Comparison of ENCODE assay signal across 8 cellular contexts in genomic region chr4:1711055-1711905, GRCh38. TPM values are rescaled to one million over a fixed set of nuclear protein-coding genes. Genes with fewer than 3 reads are reported as not detected.
DNase-seq lines count a peak whose midpoint lies in the region; ATAC-seq and TF ChIP-seq lines count a peak whose summit lies in the region.

No MANE protein-coding gene starts in this region.

- in situ Hi-C loops in transverse colon (cut with MboI; ENCODE audit: low pct_ligation_motif_present in 1 of 4, low pct_unique_long_range_greater_than_20kb in 1 of 4, low sequenced_read_pairs in 3 of 4) = no loop called here

- H3K9ac ChIP-seq in muscle layer of colon (ENCODE audit: low read length) = peak overlapping the region; percentile 92

- 9% methylated on average over 31 of the region's 61 CpGs for WGBS in esophagus muscularis mucosa
- WGBS in transverse colon (ENCODE audit: low coverage in 1 of 2), 2 donors = 3 to 7% methylated on average over 19 to 61 of the region's 61 CpGs

- POLR2A ChIA-PET in AG04450 (lab: Yijun Ruan, JAX) = interaction anchor here (0.5 to 2.1 kb wide), 6 partner anchors 10 to 364 kb away, joined by 4 to 21 read pairs (median 6); partner anchors contain the start of genes TACC3, TMEM129 and UVSSA

- CTCF ChIA-PET in AG04450 (lab: Charles Lee) = interaction anchor here (1.3 to 1.5 kb wide), 2 partner anchors 18 kb away, joined by 4 to 8 read pairs; no protein-coding TSS in a partner anchor

- no peaks in the 10 kb centered on the region; the same call in 1 of the 2 replicates for H3K9me3 ChIP-seq in AG04450 (ENCODE audit: control insufficient read depth, insufficient read depth, low read length)
- H3K9me3 ChIP-seq in esophagus muscularis mucosa = no peaks in the 10 kb centered on the region
- no peaks in the 10 kb centered on the region for H3K9me3 ChIP-seq in muscle layer of colon (ENCODE audit: low read length)
- H3K9me3 ChIP-seq in transverse colon = no peaks in the 10 kb centered on the region

- H3K27ac ChIP-seq in AG04450 (ENCODE audit: low read depth, low read length) (peak overlapping the region; percentile 39), esophagus muscularis mucosa (replicated peaks in 1 of 4) (peak overlapping the region; percentile 98 to 100 (median 98)), muscle layer of colon (ENCODE audit: low read depth, low read length) (peak overlapping the region; percentile 88), transverse colon (peak overlapping the region; percentile 98 to 100 (median 99))

- no peak for DNase-seq in AG04450 (ENCODE audit: low read depth, low spot score)
- DNase-seq in activated CD4-positive, alpha-beta T cell treated with anti-CD3 and anti-CD28 coated beads, Interleukin-2, amount 50 U/mL, for 1 hour = peak; percentile 29
- DNase-seq in esophagus muscularis mucosa (ENCODE audit: extremely low spot score) = no peak
- peak; percentile 63 for DNase-seq in transverse colon
- DNase-seq in NK-92 (lab: John Stamatoyannopoulos, UW; ENCODE audit: unreplicated experiment) = no peak

- no peak for TF ChIP-seq POLR2A in esophagus muscularis mucosa (IDR thresholded peaks at IDR 0.05; ENCODE audit: low read depth)
- TF ChIP-seq POLR2A in transverse colon (IDR thresholded peaks at IDR 0.05) = no peak

- H3K4me1 ChIP-seq in esophagus muscularis mucosa (peaks cover 22 to 64% (median 50%) of the 10 kb centered on the region in 4 donors), muscle layer of colon (ENCODE audit: insufficient read depth, low read length) (peaks cover 29% of the 10 kb centered on the region), transverse colon (peaks cover 18 to 43% (median 35%) of the 10 kb centered on the region in 4 donors)

- peaks cover under 1 to 26% (median 11%) of the 10 kb centered on the region in 4 donors for H3K36me3 ChIP-seq in esophagus muscularis mucosa
- peaks cover 10% of the 10 kb centered on the region for H3K36me3 ChIP-seq in muscle layer of colon (ENCODE audit: insufficient read depth, low read length)
- no peaks in the 10 kb centered on the region for H3K36me3 ChIP-seq in transverse colon

- ATAC-seq in GM18907 (IDR thresholded peaks at IDR 0.05; ENCODE audit: unreplicated experiment) = peak; percentile 10
- peak; percentile 6 for ATAC-seq in HG03457 (IDR thresholded peaks at IDR 0.05; ENCODE audit: unreplicated experiment)

- intact Hi-C loops in esophagus muscularis mucosa (cut with DNase I) = no loop called here
- intact Hi-C loops in transverse colon (cut with DNase I; ENCODE audit: low total_unique reads) = no loop called here

- TF ChIP-seq CTCF in AG04450 (IDR thresholded peaks at IDR 0.05; ENCODE audit: low read depth, low read length) (no peak), esophagus muscularis mucosa (IDR thresholded peaks at IDR 0.05) (no peak), transverse colon (IDR thresholded peaks at IDR 0.05) (no peak)

- no peak for TF ChIP-seq EP300 in esophagus muscularis mucosa (IDR thresholded peaks at IDR 0.05)
- no peak for TF ChIP-seq EP300 in transverse colon (IDR thresholded peaks at IDR 0.05; ENCODE audit: low read depth)

- peak overlapping the region; percentile 88 for H3K4me3 ChIP-seq in AG04450 (ENCODE audit: low read depth, low read length)
- H3K4me3 ChIP-seq in esophagus muscularis mucosa = peak overlapping the region; percentile 86 to 97 (median 92)
- peak overlapping the region; percentile 91 for H3K4me3 ChIP-seq in muscle layer of colon (ENCODE audit: low read depth in 1 of 2, low read length in 2 of 2)
- peak overlapping the region; percentile 69 to 98 (median 91) for H3K4me3 ChIP-seq in transverse colon

- H3K27me3 ChIP-seq in AG04450 (ENCODE audit: control insufficient read depth, insufficient read depth, low read length) (no peaks in the 10 kb centered on the region), esophagus muscularis mucosa (no peaks in the 10 kb centered on the region), muscle layer of colon (ENCODE audit: control insufficient read depth in 1 of 2, insufficient read depth in 2 of 2, low read length in 2 of 2) (no peaks in the 10 kb centered on the region), transverse colon (no peaks in the 10 kb centered on the region)

RNA-seq across cellular contexts. Expression of gene SLBP, which starts 0.8 kb away (rescaled TPM):
- polyA plus RNA-seq in AG04450 (2011; rRNA removed) = 56.3 and 72.0 TPM in 2 replicates
- 23.9 and 28.1 TPM in 2 replicates for polyA minus RNA-seq in AG04450 (2011; rRNA and poly(A)+ RNA removed)
- total RNA-seq in esophagus muscularis mucosa (10 to 100 TPM; 41.5 to 56.1 (median 45.5) TPM), transverse colon (10 to 100 TPM in 3 of 4 donors, 1 to 10 TPM in 1; 7.6 to 47.5 (median 31.6) TPM)

RNA-seq across cellular contexts. Expression of gene TMEM129, which starts 9.8 kb away (rescaled TPM):
- 13.1 and 20.8 TPM in 2 replicates for polyA plus RNA-seq in AG04450 (2011; rRNA removed)
- polyA minus RNA-seq in AG04450 (2011; rRNA and poly(A)+ RNA removed) = 7.5 and 12.2 TPM in 2 replicates
- total RNA-seq in esophagus muscularis mucosa = 100 to 1,000 TPM in 1 of 4 donors, 10 to 100 TPM in 3; 59.3 to 101 (median 72.6) TPM
- total RNA-seq in transverse colon = 100 to 1,000 TPM in 1 of 4 donors, 10 to 100 TPM in 3; 66.1 to 116 (median 86.6) TPM

RNA-seq across cellular contexts. Expression of gene TACC3, which starts 10.0 kb away (rescaled TPM):
- polyA plus RNA-seq in AG04450 (2011; rRNA removed) = 7.0 and 8.5 TPM in 2 replicates
- polyA minus RNA-seq in AG04450 (2011; rRNA and poly(A)+ RNA removed) = 5.3 and 8.8 TPM in 2 replicates
- total RNA-seq in esophagus muscularis mucosa = 1 to 10 TPM; 2.5 to 8.8 (median 5.8) TPM
- 100 to 1,000 TPM in 1 of 4 donors, 10 to 100 TPM in 1, 1 to 10 TPM in 2; 5.9 to 175 (median 23.1) TPM for total RNA-seq in transverse colon

RNA-seq across cellular contexts. Expression of gene FAM53A, which starts 27.2 kb away (rescaled TPM):
- polyA plus RNA-seq in AG04450 (2011; rRNA removed) = 1.1 TPM in 2 replicates
- polyA minus RNA-seq in AG04450 (2011; rRNA and poly(A)+ RNA removed) = 1.3 and 1.8 TPM in 2 replicates
- total RNA-seq in esophagus muscularis mucosa = 10 to 100 TPM in 1 of 4 donors, 1 to 10 TPM in 3; 5.2 to 13.3 (median 8.9) TPM
- 10 to 100 TPM in 1 of 4 donors, 1 to 10 TPM in 3; 1.4 to 32.9 (median 2.7) TPM for total RNA-seq in transverse colon

Comparison
In these comparisons a context has a peak if more than half of its experiments do, and no peak if none do; other contexts are left out.
1. DNase-seq: peak in activated CD4-positive, alpha-beta T cell treated with anti-CD3 and anti-CD28 coated beads, Interleukin-2, amount 50 U/mL, for 1 hour (single experiment) and transverse colon (single experiment); none in AG04450 (single experiment), esophagus muscularis mucosa (single experiment) and NK-92 (single experiment).
2. H3K27ac ChIP-seq: peak in every context shown above with its lines; median percentile 99 in transverse colon; 98 in esophagus muscularis mucosa; 88 in muscle layer of colon; 39 in AG04450.
3. Peak in every context shown above with its lines, with median percentiles within 50 percentile points of each other: H3K4me3 ChIP-seq.